In genomic region chr1:25257176-25257575, GRCh38 we compare ENCODE assay signal across 21 cellular contexts. TPM values are rescaled to one million over a fixed set of nuclear protein-coding genes. Genes with fewer than 3 reads are reported as not detected.
DNase-seq lines count a peak whose midpoint lies in the region; ATAC-seq and TF ChIP-seq lines count a peak whose summit lies in the region.
"Had no signal": no experiment of that assay in that cellular context is flagged by ENCODE, and none has a peak within 500 bp of the region (broad histone marks: within the 10 kb centered on the region; RNA-seq: fewer than 3 reads in every experiment).

No MANE protein-coding gene starts in this region.

- WGBS in psoas muscle, 3 donors: 16 to 41% (median 33%) methylated on average over 1 of the region's 1 CpG

- H3K27me3 Mint-ChIP-seq in HFFc6 (ENCODE audit: insufficient read depth) (no peaks in the 10 kb centered on the region), T-helper 17 cell (no peaks in the 10 kb centered on the region)

- H3K27ac ChIP-seq in brain microvascular endothelial cell (peak overlapping the region; percentile 25), psoas muscle (peak overlapping the region; percentile 31)
- H3K27ac ChIP-seq: C4-2B had no signal

- H3K36me3 Mint-ChIP-seq in HFFc6 (ENCODE audit: low read depth) (peaks cover 2% of the 10 kb centered on the region; the same call in 1 of the 2 replicates), T-helper 17 cell (ENCODE audit: low read depth) (no peaks in the 10 kb centered on the region)

- H3K9me3 ChIP-seq in psoas muscle (no peaks in the 10 kb centered on the region), T-helper 17 cell (ENCODE audit: control insufficient read depth, low read length, poor library complexity, severe bottlenecking) (no peaks in the 10 kb centered on the region)

- no peaks in the 10 kb centered on the region; the same call in 1 of the 2 replicates for H3K9me3 Mint-ChIP-seq in HFFc6

- intact Hi-C loops in psoas muscle (cut with DNase I) (no loop called here), posterior cingulate gyrus (cut with DNase I) (no loop called here)

- H3K4me3 Mint-ChIP-seq in HFFc6 (no peak overlapping the region), T-helper 17 cell (no peak overlapping the region)

- peak; percentile 48 for DNase-seq in AG08395 (ENCODE audit: low spot score)
- peak; percentile 11 for DNase-seq in HFFc6
- DNase-seq in brain microvascular endothelial cell: no peak
- no peak for DNase-seq in psoas muscle
- no peak for DNase-seq in stimulated activated CD4-positive, alpha-beta T cell treated with anti-CD3 and anti-CD28 coated beads, Interleukin-15, amount 100 ng/mL, for 24 hours
- no peak for DNase-seq in posterior cingulate gyrus
- DNase-seq in NCI-H1105 treated with DMSO at 0.1 percent for 48 hours (lab: John Stamatoyannopoulos, UW): no peak
- DNase-seq in T-helper 17 cell: no peak
- DNase-seq: 8988T; DMS 273 treated with DMSO at 0.1 percent for 48 hours; GF-D8; H7; NCI-H1105; NCI-H187 treated with DMSO at 0.1 percent for 48 hours; NCI-H69; NK-92 treated with Interleukin-12 subunit alpha and Interleukin-12 subunit beta, amount 100 ng/mL, for 24 hours; OCI-M1; SHP77 treated with DMSO at 0.1 percent for 48 hours had no signal

- ATAC-seq in psoas muscle: no peak
- no peak for ATAC-seq in T-helper 17 cell

- in situ Hi-C loops in brain microvascular endothelial cell (cut with HindIII; ENCODE audit: low pct_ligation_motif_present, low sequenced_read_pairs): no loop called here

- H3K4me3 ChIP-seq in brain microvascular endothelial cell (ENCODE audit: low read depth, low read length): no peak overlapping the region
- no peak overlapping the region for H3K4me3 ChIP-seq in psoas muscle

- H3K36me3 ChIP-seq in brain microvascular endothelial cell (replicated peaks) (no peaks in the 10 kb centered on the region), psoas muscle (ENCODE audit: insufficient read depth in 1 of 2, low read depth in 1 of 2) (peaks cover 0 to 3% of the 10 kb centered on the region in 2 donors)

- H3K27ac Mint-ChIP-seq in HFFc6 (peak overlapping the region; percentile 6), T-helper 17 cell (no peak overlapping the region)

- H3K27me3 ChIP-seq in brain microvascular endothelial cell (replicated peaks) (no peaks in the 10 kb centered on the region), psoas muscle (ENCODE audit: insufficient read depth in 3 of 3, low read length in 2 of 3) (no peaks in the 10 kb centered on the region)

- peaks cover 58% of the 10 kb centered on the region for H3K4me1 Mint-ChIP-seq in HFFc6 (ENCODE audit: low read depth)
- peaks cover 16% of the 10 kb centered on the region for H3K4me1 Mint-ChIP-seq in T-helper 17 cell

- peaks cover 24% of the 10 kb centered on the region for H3K4me1 ChIP-seq in psoas muscle

- TF ChIP-seq CTCF in HFFc6 (IDR thresholded peaks at IDR 0.05) (no peak), brain microvascular endothelial cell (IDR thresholded peaks at IDR 0.05; ENCODE audit: low read depth, low read length, missing control alignments) (no peak), psoas muscle (IDR thresholded peaks at IDR 0.05) (no peak)

RNA-seq across cellular contexts. Expression of gene RSRP1, which starts 9.9 kb away (rescaled TPM):
- 10 to 100 TPM; 63.4 to 85.2 (median 81.6) TPM for total RNA-seq in HFFc6 (2021; fragmentation: NEBNext Ultra II Directional; extraction: Animal tissue kit (Norgen Biotek cat#: 25700))
- total RNA-seq in psoas muscle (10 to 100 TPM in 3 of 4 donors, 1 to 10 TPM in 1; 9.6 to 35.7 (median 20.6) TPM), T-helper 17 cell (100 to 1,000 TPM; 483 to 509 TPM)
- polyA plus RNA-seq in psoas muscle: 10 to 100 TPM; 15.4 to 36.5 (median 17.6) TPM

RNA-seq across cellular contexts. Expression of gene RHD, which starts 15.1 kb away (rescaled TPM):
- not detected for total RNA-seq in HFFc6 (2021; fragmentation: NEBNext Ultra II Directional; extraction: Animal tissue kit (Norgen Biotek cat#: 25700))
- total RNA-seq in psoas muscle: under 1 TPM in 1 of 4 donors, not detected in 3; 0.12 TPM
- not detected for polyA plus RNA-seq in psoas muscle
- 1 to 10 TPM in 1 of 2 donors, under 1 TPM in 1; 0.20 to 5.0 TPM for total RNA-seq in T-helper 17 cell
- total RNA-seq: LHCN-M2, RPMI7951 had no signal

RNA-seq across cellular contexts. Expression of gene SYF2, which starts 24.9 kb away (rescaled TPM):
- total RNA-seq in HFFc6 (2021; fragmentation: NEBNext Ultra II Directional; extraction: Animal tissue kit (Norgen Biotek cat#: 25700)): 10 to 100 TPM; 30.7 to 44.1 (median 34.4) TPM
- 10 to 100 TPM; 23.9 to 44.5 (median 30.0) TPM for total RNA-seq in psoas muscle
- 10 to 100 TPM; 48.5 to 92.9 (median 64.2) TPM for polyA plus RNA-seq in psoas muscle
- 10 to 100 TPM; 61.5 to 80.6 TPM for total RNA-seq in T-helper 17 cell

Comparison
In these comparisons a context has a peak if more than half of its experiments do, and no peak if none do; other contexts are left out.
1. DNase-seq: peak in AG08395 (single experiment) and HFFc6 (single experiment); none in brain microvascular endothelial cell (single experiment), psoas muscle (0 of 2), stimulated activated CD4-positive, alpha-beta T cell treated with anti-CD3 and anti-CD28 coated beads, Interleukin-15, amount 100 ng/mL, for 24 hours (single experiment), posterior cingulate gyrus (0 of 10), NCI-H1105 treated with DMSO at 0.1 percent for 48 hours (single experiment) and T-helper 17 cell (0 of 3).
2. RNA of gene RSRP1, which starts 9.9 kb away (total RNA-seq): 483 to 509 TPM in T-helper 17 cell; 63.4 to 85.2 TPM in HFFc6 and 9.6 to 35.7 TPM in psoas muscle; every median in the first group is over 4 times any median in the second.